Comparison of ENCODE assay signal across 7 cellular contexts in the genomic region with DNA sequence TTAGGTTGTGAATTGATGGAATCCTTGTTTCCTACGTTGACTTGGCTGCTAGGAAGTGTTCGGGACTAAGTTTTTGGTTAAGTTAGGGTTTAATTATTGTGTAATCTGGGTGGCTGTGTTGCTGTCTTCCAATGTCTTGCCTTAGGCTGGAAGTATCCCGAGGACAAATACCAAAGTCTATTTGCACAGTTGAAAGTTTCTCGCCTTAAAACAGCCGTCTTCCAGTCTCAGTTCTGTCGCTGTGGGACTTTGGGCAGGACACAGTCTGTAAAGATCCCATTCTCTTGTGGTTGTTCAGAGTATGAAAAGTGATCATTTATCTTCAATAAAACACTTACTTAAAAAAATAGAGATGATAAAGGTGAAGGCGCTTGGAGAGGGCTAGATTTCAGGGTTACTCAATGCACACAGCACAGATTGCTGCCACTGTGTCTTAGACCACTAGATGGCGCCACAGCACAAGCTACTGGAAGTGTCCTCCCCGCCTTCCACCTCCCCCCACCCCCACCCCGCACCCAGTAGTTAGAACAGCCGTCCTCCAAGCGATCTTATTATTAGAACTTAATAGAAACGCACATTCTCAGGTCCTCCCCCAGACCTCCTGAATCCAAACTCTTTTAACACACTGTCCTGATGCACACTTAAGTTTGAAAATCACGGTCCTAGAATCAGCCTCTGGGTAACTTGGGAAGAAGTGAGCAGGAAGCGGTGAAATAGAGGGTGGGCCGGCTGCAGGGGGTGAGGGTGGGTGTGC. TPM values are rescaled to one million over a fixed set of nuclear protein-coding genes. Genes with fewer than 3 reads are reported as not detected.
A peak's percentile ranks its signal among the peaks of the same experiment; 100 is the strongest.
DNase-seq lines count a peak whose midpoint lies in the region; FAIRE-seq and TF ChIP-seq lines count a peak whose summit lies in the region.

No MANE protein-coding gene starts in this region.

- peak overlapping the region; percentile 87 for H2AFZ ChIP-seq in SK-N-SH (ENCODE audit: low read depth)

- TF ChIP-seq RAD21 in SK-N-SH (IDR thresholded peaks at IDR 0.05; ENCODE audit: low read length): peak; percentile 92

- no peaks in the 10 kb centered on the region for H3K9me3 Mint-ChIP-seq in activated naive CD4-positive, alpha-beta T cell treated with anti-CD3 and anti-CD28 coated beads, Interleukin-2, amount 50 U/mL, for 24 hours

- no peak overlapping the region for H3K4me3 Mint-ChIP-seq in activated naive CD4-positive, alpha-beta T cell treated with anti-CD3 and anti-CD28 coated beads, Interleukin-2, amount 50 U/mL, for 24 hours

- H3K4me2 ChIP-seq in SK-N-SH: peak overlapping the region; percentile 73; the same call in 1 of the 2 replicates

- H3K9ac ChIP-seq in SK-N-SH: no peak overlapping the region

- CTCF ChIA-PET in SK-N-SH (lab: Yijun Ruan, JAX): interaction anchor here (0.6 to 7.6 kb wide), 15 partner anchors 9 to 869 kb away, joined by 3 to 79 read pairs (median 3); no protein-coding TSS in a partner anchor

- H3K27ac Mint-ChIP-seq in activated naive CD4-positive, alpha-beta T cell treated with anti-CD3 and anti-CD28 coated beads, Interleukin-2, amount 50 U/mL, for 24 hours: peak overlapping the region; percentile 46

- H3K4me1 ChIP-seq in SK-N-SH (ENCODE audit: control insufficient read depth in 1 of 2, insufficient read depth in 2 of 2, low read depth in 1 of 2, low read length in 1 of 2) (peaks cover 0 to 12% of the 10 kb centered on the region in 2 experiments; a peak in 1 of 4 replicates), prostate gland (replicated peaks) (no peaks in the 10 kb centered on the region), uterus (no peaks in the 10 kb centered on the region)

- H3K36me3 ChIP-seq in SK-N-SH (replicated peaks in 1 of 2; ENCODE audit: control insufficient read depth in 1 of 2, insufficient read depth in 2 of 2, low read length in 1 of 2) (no peaks in the 10 kb centered on the region), prostate gland (no peaks in the 10 kb centered on the region), uterus (no peaks in the 10 kb centered on the region)

- 34% methylated on average over 16 of the region's 16 CpGs for WGBS in SK-N-SH (ENCODE audit: low lambda C conversion rate)
- 11% methylated on average over 16 of the region's 16 CpGs for WGBS in prostate gland

- TF ChIP-seq POLR2A in GM12891 (IDR thresholded peaks at IDR 0.05; ENCODE audit: low read depth, low read length): no peak
- TF ChIP-seq POLR2A in prostate gland (IDR thresholded peaks at IDR 0.05): no peak
- TF ChIP-seq POLR2A in uterus (IDR thresholded peaks at IDR 0.05): no peak

- H3K9me2 ChIP-seq in SK-N-SH: no peaks in the 10 kb centered on the region

- H3K27ac ChIP-seq in SK-N-SH (ENCODE audit: low read depth in 2 of 2, low read length in 1 of 2) (peak overlapping the region in 1 of 2 experiments; percentile 50; a peak in 1 of 4 replicates), prostate gland (no peak overlapping the region), uterus (no peak overlapping the region)

- no peaks in the 10 kb centered on the region for H3K79me2 ChIP-seq in SK-N-SH (ENCODE audit: insufficient read depth)

- intact Hi-C loops in head of caudate nucleus (cut with DNase I): loop anchor here (5.0 kb wide), 1 partner anchor 701 kb away; no protein-coding TSS in a partner anchor
- intact Hi-C loops in prostate gland (cut with DNase I): loop anchor here (2.0 kb wide), 1 partner anchor 542 kb away; no protein-coding TSS in a partner anchor
- intact Hi-C loops in uterus (cut with DNase I; ENCODE audit: low total_unique reads): loop anchor here (5.0 kb wide), 1 partner anchor 616 kb away; a partner anchor contains a TSS

- H3K27me3 Mint-ChIP-seq in activated naive CD4-positive, alpha-beta T cell treated with anti-CD3 and anti-CD28 coated beads, Interleukin-2, amount 50 U/mL, for 24 hours: peaks cover 2% of the 10 kb centered on the region

- no peaks in the 10 kb centered on the region for H3K27me3 ChIP-seq in SK-N-SH (ENCODE audit: insufficient read depth)
- no peaks in the 10 kb centered on the region for H3K27me3 ChIP-seq in prostate gland (replicated peaks; ENCODE audit: insufficient read depth)
- no peaks in the 10 kb centered on the region for H3K27me3 ChIP-seq in uterus

- H3K4me1 Mint-ChIP-seq in activated naive CD4-positive, alpha-beta T cell treated with anti-CD3 and anti-CD28 coated beads, Interleukin-2, amount 50 U/mL, for 24 hours: peaks cover 10% of the 10 kb centered on the region

- H3F3A ChIP-seq in SK-N-SH (replicated peaks; ENCODE audit: insufficient read depth): peaks cover 6% of the 10 kb centered on the region

- no peaks in the 10 kb centered on the region for H4K20me1 ChIP-seq in SK-N-SH (ENCODE audit: insufficient read depth)

- H3K36me3 Mint-ChIP-seq in activated naive CD4-positive, alpha-beta T cell treated with anti-CD3 and anti-CD28 coated beads, Interleukin-2, amount 50 U/mL, for 24 hours: no peaks in the 10 kb centered on the region

- peak overlapping the region; percentile 28 to 46; a peak in 2 of 4 replicates for H3K4me3 ChIP-seq in SK-N-SH (ENCODE audit: low read depth in 2 of 2, low read length in 1 of 2)
- peak overlapping the region in 1 of 2 donors; percentile 12 for H3K4me3 ChIP-seq in prostate gland
- no peak overlapping the region for H3K4me3 ChIP-seq in uterus

- 0 out of 4 replicates have a peak, but pooled peaks of 1 of the 2 experiments have one; percentile 28 for TF ChIP-seq EP300 in SK-N-SH (IDR thresholded peaks at IDR 0.05; ENCODE audit: borderline replicate concordance in 1 of 2, low read depth in 1 of 2, low read length in 1 of 2)

- TF ChIP-seq CTCF in SK-N-SH (IDR thresholded peaks at IDR 0.05) (peak; percentile 90), prostate gland (IDR thresholded peaks at IDR 0.05) (peak; percentile 76 to 97 (median 78)), uterus (IDR thresholded peaks at IDR 0.05) (peak; percentile 65 to 94 (median 78))

- FAIRE-seq in GM12891 (lab: Jason Lieb, UNC): peak; percentile 90

- H3K9me3 ChIP-seq in SK-N-SH (no peaks in the 10 kb centered on the region), prostate gland (no peaks in the 10 kb centered on the region), uterus (no peaks in the 10 kb centered on the region)

- POLR2A ChIA-PET in SK-N-SH (lab: Yijun Ruan, JAX): interaction anchor here (1.0 kb wide), 1 partner anchor 702 kb away, joined by 3 read pairs; no protein-coding TSS in a partner anchor

- DNase-seq in GM12891 (ENCODE audit: insufficient read length, low spot score): peak; percentile 88
- DNase-seq in NAMALWA (ENCODE audit: low spot score): peak; percentile 89
- DNase-seq in SK-N-SH: peak; percentile 98
- DNase-seq in head of caudate nucleus: peak; percentile 60 to 96 (median 89)
- peak; percentile 87 for DNase-seq in prostate gland (ENCODE audit: low spot score)
- peak; percentile 80 to 83 for DNase-seq in uterus

TF ChIP-seq in GM12891, 5 proteins besides CTCF, POLR2A, EP300 and RAD21:
- no peak for TF ChIP-seq POLR2AphosphoS5 (IDR thresholded peaks at IDR 0.05; ENCODE audit: low read depth, low read length)
- no peak for TF ChIP-seq PAX5 (IDR thresholded peaks at IDR 0.05; ENCODE audit: insufficient read depth, low read length, severe bottlenecking)
- TF ChIP-seq POU2F2 (IDR thresholded peaks at IDR 0.05; ENCODE audit: low read depth, low read length): no peak
- TF ChIP-seq TAF1 (IDR thresholded peaks at IDR 0.05; ENCODE audit: low read depth, low read length): no peak
- no peak for TF ChIP-seq SPI1 (IDR thresholded peaks at IDR 0.05; ENCODE audit: low read depth, low read length)

TF ChIP-seq in SK-N-SH, 30 proteins besides CTCF, POLR2A, EP300 and RAD21 (continues in another document):
- TF ChIP-seq JUND (IDR thresholded peaks at IDR 0.05) (no peak), NFIC (IDR thresholded peaks at IDR 0.05; ENCODE audit: borderline replicate concordance) (no peak), MXI1 (IDR thresholded peaks at IDR 0.05; ENCODE audit: low read depth, low read length) (0 out of 2 replicates have a peak, but pooled peaks have one; percentile 14), EZH2phosphoT487 (IDR thresholded peaks at IDR 0.05; ENCODE audit: borderline replicate concordance, low read depth) (no peak)
- TF ChIP-seq, protein P1, sequence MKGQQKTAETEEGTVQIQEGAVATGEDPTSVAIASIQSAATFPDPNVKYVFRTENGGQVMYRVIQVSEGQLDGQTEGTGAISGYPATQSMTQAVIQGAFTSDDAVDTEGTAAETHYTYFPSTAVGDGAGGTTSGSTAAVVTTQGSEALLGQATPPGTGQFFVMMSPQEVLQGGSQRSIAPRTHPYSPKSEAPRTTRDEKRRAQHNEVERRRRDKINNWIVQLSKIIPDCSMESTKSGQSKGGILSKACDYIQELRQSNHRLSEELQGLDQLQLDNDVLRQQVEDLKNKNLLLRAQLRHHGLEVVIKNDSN (IDR thresholded peaks at IDR 0.05; ENCODE audit: borderline replicate concordance, low read depth): no peak
- TF ChIP-seq, protein P2, sequence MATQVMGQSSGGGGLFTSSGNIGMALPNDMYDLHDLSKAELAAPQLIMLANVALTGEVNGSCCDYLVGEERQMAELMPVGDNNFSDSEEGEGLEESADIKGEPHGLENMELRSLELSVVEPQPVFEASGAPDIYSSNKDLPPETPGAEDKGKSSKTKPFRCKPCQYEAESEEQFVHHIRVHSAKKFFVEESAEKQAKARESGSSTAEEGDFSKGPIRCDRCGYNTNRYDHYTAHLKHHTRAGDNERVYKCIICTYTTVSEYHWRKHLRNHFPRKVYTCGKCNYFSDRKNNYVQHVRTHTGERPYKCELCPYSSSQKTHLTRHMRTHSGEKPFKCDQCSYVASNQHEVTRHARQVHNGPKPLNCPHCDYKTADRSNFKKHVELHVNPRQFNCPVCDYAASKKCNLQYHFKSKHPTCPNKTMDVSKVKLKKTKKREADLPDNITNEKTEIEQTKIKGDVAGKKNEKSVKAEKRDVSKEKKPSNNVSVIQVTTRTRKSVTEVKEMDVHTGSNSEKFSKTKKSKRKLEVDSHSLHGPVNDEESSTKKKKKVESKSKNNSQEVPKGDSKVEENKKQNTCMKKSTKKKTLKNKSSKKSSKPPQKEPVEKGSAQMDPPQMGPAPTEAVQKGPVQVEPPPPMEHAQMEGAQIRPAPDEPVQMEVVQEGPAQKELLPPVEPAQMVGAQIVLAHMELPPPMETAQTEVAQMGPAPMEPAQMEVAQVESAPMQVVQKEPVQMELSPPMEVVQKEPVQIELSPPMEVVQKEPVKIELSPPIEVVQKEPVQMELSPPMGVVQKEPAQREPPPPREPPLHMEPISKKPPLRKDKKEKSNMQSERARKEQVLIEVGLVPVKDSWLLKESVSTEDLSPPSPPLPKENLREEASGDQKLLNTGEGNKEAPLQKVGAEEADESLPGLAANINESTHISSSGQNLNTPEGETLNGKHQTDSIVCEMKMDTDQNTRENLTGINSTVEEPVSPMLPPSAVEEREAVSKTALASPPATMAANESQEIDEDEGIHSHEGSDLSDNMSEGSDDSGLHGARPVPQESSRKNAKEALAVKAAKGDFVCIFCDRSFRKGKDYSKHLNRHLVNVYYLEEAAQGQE (IDR thresholded peaks at IDR 0.05; ENCODE audit: low read depth, low read length): no peak

RNA-seq across cellular contexts. Expression of a gene that starts 45.8 kb away (rescaled TPM):
- polyA plus RNA-seq in GM12891 (2012; ENCODE audit: low read depth, missing spikeins): 10.7 TPM
- polyA plus RNA-seq in SK-N-SH (2012; rRNA removed): 23.7 and 36.3 TPM in 2 replicates
- polyA plus RNA-seq in SK-N-SH (2012; cell fraction: cytosol; rRNA removed): 17.5 and 19.6 TPM in 2 replicates
- 106 and 135 TPM in 2 replicates for polyA plus RNA-seq in SK-N-SH (2012; cell fraction: nucleus; rRNA removed)
- total RNA-seq in prostate gland: 100 to 1,000 TPM in 1 of 2 donors, 10 to 100 TPM in 1; 61.7 to 124 TPM
- total RNA-seq in uterus: 100 to 1,000 TPM in 1 of 4 donors, 10 to 100 TPM in 2, 1 to 10 TPM in 1; 7.1 to 264 (median 37.4) TPM

Comparison
In these comparisons a context has a peak if more than half of its experiments do, and no peak if none do; other contexts are left out.
1. H3K4me3 ChIP-seq: peak in SK-N-SH (2 of 2); none in uterus (0 of 2).
2. Peak in every context shown above with its lines, with median percentiles within 50 percentile points of each other: DNase-seq and CTCF ChIP-seq.